14 cellular contexts compared by ENCODE assay signal in the genomic region with DNA sequence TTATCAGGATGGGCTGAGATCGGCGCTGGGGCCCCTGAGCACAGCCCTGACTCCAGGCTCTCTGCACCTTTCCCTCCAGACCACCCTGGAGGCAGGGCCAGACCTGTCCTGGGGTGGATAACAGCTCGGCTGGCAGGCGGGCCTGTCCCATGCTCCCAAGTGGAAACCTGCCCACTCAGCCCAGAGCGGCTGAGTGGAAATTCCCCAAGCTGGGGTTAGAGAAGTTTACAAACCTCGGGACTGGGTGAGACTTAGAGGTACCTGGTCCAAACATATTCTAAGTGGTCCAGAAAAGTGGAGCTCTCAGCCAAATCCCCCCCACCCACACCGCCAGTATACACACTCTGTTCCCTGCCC. TPM values are rescaled to one million over a fixed set of nuclear protein-coding genes. Genes with fewer than 3 reads are reported as not detected.
DNase-seq lines count a peak whose midpoint lies in the region; ATAC-seq, FAIRE-seq and TF ChIP-seq lines count a peak whose summit lies in the region.
"Had no signal": no experiment of that assay in that cellular context is flagged by ENCODE, and none has a peak within 500 bp of the region (broad histone marks: within the 10 kb centered on the region; RNA-seq: fewer than 3 reads in every experiment).

No MANE protein-coding gene starts in this region.

- no peaks in the 10 kb centered on the region for H3K9me3 Mint-ChIP-seq in stimulated activated memory B cell treated with anti-CD40 and anti-IgM and Interleukin-4, amounts not matched to agents 10 μg/mL and 1 μg/mL and 100 μg/mL, for 72 hours
- H3K9me3 Mint-ChIP-seq: memory B cell had no signal

- no peaks in the 10 kb centered on the region for H3K36me3 Mint-ChIP-seq in stimulated activated memory B cell treated with anti-CD40 and anti-IgM and Interleukin-4, amounts not matched to agents 10 μg/mL and 1 μg/mL and 100 μg/mL, for 72 hours
- H3K36me3 Mint-ChIP-seq: memory B cell had no signal

- peaks cover 38% of the 10 kb centered on the region for H3K27me3 Mint-ChIP-seq in stimulated activated memory B cell treated with anti-CD40 and anti-IgM and Interleukin-4, amounts not matched to agents 10 μg/mL and 1 μg/mL and 100 μg/mL, for 72 hours

- H3K27ac Mint-ChIP-seq in stimulated activated memory B cell treated with anti-CD40 and anti-IgM and Interleukin-4, amounts not matched to agents 10 μg/mL and 1 μg/mL and 100 μg/mL, for 72 hours, result peak overlapping the region; percentile 89
- H3K27ac Mint-ChIP-seq: memory B cell had no signal

- no peak for TF ChIP-seq POLR2A in gastroesophageal sphincter (IDR thresholded peaks at IDR 0.05)

- TF ChIP-seq CTCF in Panc1 (IDR thresholded peaks at IDR 0.05) (no peak), gastroesophageal sphincter (IDR thresholded peaks at IDR 0.05) (no peak)

- H3K27ac ChIP-seq in Panc1 (ENCODE audit: low read length) (no peak overlapping the region), gastroesophageal sphincter (peak overlapping the region in 3 of 4 donors; percentile 63 to 72 (median 64))

- peaks cover 58% of the 10 kb centered on the region for H3K4me1 Mint-ChIP-seq in stimulated activated memory B cell treated with anti-CD40 and anti-IgM and Interleukin-4, amounts not matched to agents 10 μg/mL and 1 μg/mL and 100 μg/mL, for 72 hours

- peak overlapping the region; percentile 48 for H3K4me3 Mint-ChIP-seq in stimulated activated memory B cell treated with anti-CD40 and anti-IgM and Interleukin-4, amounts not matched to agents 10 μg/mL and 1 μg/mL and 100 μg/mL, for 72 hours
- H3K4me3 Mint-ChIP-seq: memory B cell had no signal

- H3K4me1 ChIP-seq in Panc1 (ENCODE audit: control insufficient read depth, insufficient read depth, low read length), result no peaks in the 10 kb centered on the region
- H3K4me1 ChIP-seq in gastroesophageal sphincter, result peaks cover 0 to 61% (median 11%) of the 10 kb centered on the region in 3 donors

- POLR2A ChIA-PET in Panc1 (lab: Charles Lee), result no interaction called here

- ATAC-seq in Panc1 (peak; percentile 24; the same call in 1 of the 2 replicates), gastroesophageal sphincter (no peak), sciatic nerve (no peak)
- peak; percentile 14 for ATAC-seq in stimulated activated memory B cell treated with anti-CD40 and anti-IgM and Interleukin-4, amounts not matched to agents 10 μg/mL and 1 μg/mL and 100 μg/mL, for 72 hours

- CTCF ChIA-PET in Panc1 (lab: Charles Lee), result no interaction called here

- peak; percentile 18 for FAIRE-seq in GM19239 (lab: Jason Lieb, UNC)
- FAIRE-seq: H54 had no signal

- DNase-seq in GM19239 (ENCODE audit: insufficient read length, low spot score), result no peak
- DNase-seq in Panc1 (ENCODE audit: low read depth, low spot score), result no peak
- DNase-seq in NCI-H1105 treated with DMSO at 0.1 percent for 48 hours (lab: John Stamatoyannopoulos, UW), result no peak
- DNase-seq in NCI-H1694 treated with DMSO at 0.1 percent for 48 hours (lab: John Stamatoyannopoulos, UW), result no peak
- DNase-seq in sciatic nerve (ENCODE audit: low spot score), result no peak
- DNase-seq: amniotic stem cell, DMS 273 treated with DMSO at 0.1 percent for 48 hours, NCI-H1417 treated with DMSO at 0.1 percent for 48 hours, NCI-H526 treated with DMSO at 0.1 percent for 48 hours, substantia nigra had no signal

- no TSS peak for BruUV-seq in Panc1 (replicated peaks; lab: Mats Ljungman, UMichigan)

- H3K4me3 ChIP-seq in Panc1 (ENCODE audit: low read depth in 2 of 2, low read length in 2 of 2) (no peak overlapping the region), gastroesophageal sphincter (no peak overlapping the region)

- intact Hi-C loops in Panc1 (cut with micrococcal nuclease; ENCODE audit: unreplicated experiment) (no loop called here), sciatic nerve (cut with DNase I) (no loop called here)

- H3K27me3 ChIP-seq in Panc1 (ENCODE audit: control insufficient read depth, insufficient read depth, low read length) (peaks cover 7% of the 10 kb centered on the region), gastroesophageal sphincter (peaks cover 69% of the 10 kb centered on the region)

- no CpG with 5 or more reads among the region's 7 CpGs for WGBS in gastroesophageal sphincter (ENCODE audit: low coverage in 1 of 2), 2 donors

- no peaks in the 10 kb centered on the region for H3K9me3 ChIP-seq in Panc1 (ENCODE audit: control insufficient read depth, insufficient read depth, low read depth, low read length)
- H3K9me3 ChIP-seq in gastroesophageal sphincter, result no peaks in the 10 kb centered on the region

- in situ Hi-C loops in Panc1 (cut with HindIII; ENCODE audit: low pct_unique_long_range_greater_than_20kb, low sequenced_read_pairs), result no loop called here

- no peak for TF ChIP-seq EP300 in gastroesophageal sphincter (IDR thresholded peaks at IDR 0.05)

- H3K36me3 ChIP-seq in Panc1 (ENCODE audit: control insufficient read depth, insufficient read depth, low read length), result no peaks in the 10 kb centered on the region
- no peaks in the 10 kb centered on the region for H3K36me3 ChIP-seq in gastroesophageal sphincter

RNA-seq across cellular contexts. Expression of gene FXYD2, which starts 4.8 kb away (rescaled TPM):
- 0.39 TPM for total RNA-seq in Panc1 (2021; ENCODE audit: unreplicated experiment)
- polyA plus RNA-seq in Panc1 (2012; ENCODE audit: insufficient read length), result not detected
- total RNA-seq in gastroesophageal sphincter, result 1 to 10 TPM in 2 of 4 donors, under 1 TPM in 2; 0.50 to 3.0 (median 1.2) TPM
- 6.6 TPM for total RNA-seq in sciatic nerve

RNA-seq across cellular contexts. Expression of gene DSCAML1, which starts 32.3 kb away (rescaled TPM):
- total RNA-seq in Panc1 (2021; ENCODE audit: unreplicated experiment) (1.6 TPM), gastroesophageal sphincter (1 to 10 TPM in 1 of 4 donors, under 1 TPM in 3; 0.35 to 2.5 (median 0.73) TPM), sciatic nerve (4.2 TPM)
- 1.1 TPM for polyA plus RNA-seq in Panc1 (2012; ENCODE audit: insufficient read length)

RNA-seq across cellular contexts. Expression of gene FXYD6, which starts 47.1 kb away (rescaled TPM):
- 0.54 TPM for total RNA-seq in Panc1 (2021; ENCODE audit: unreplicated experiment)
- 0.16 TPM for polyA plus RNA-seq in Panc1 (2012; ENCODE audit: insufficient read length)
- 10 to 100 TPM; 28.6 to 76.7 (median 74.4) TPM for total RNA-seq in gastroesophageal sphincter
- total RNA-seq in sciatic nerve, result 141 TPM

Comparison
In these comparisons a context has a peak if more than half of its experiments do, and no peak if none do; other contexts are left out.
1. ATAC-seq: peak in Panc1 (single experiment) and stimulated activated memory B cell treated with anti-CD40 and anti-IgM and Interleukin-4, amounts not matched to agents 10 μg/mL and 1 μg/mL and 100 μg/mL, for 72 hours (single experiment); none in gastroesophageal sphincter (single experiment) and sciatic nerve (single experiment).
2. RNA of gene FXYD6, which starts 47.1 kb away (total RNA-seq): 141 TPM in sciatic nerve (single experiment) and 28.6 to 76.7 TPM in gastroesophageal sphincter; 0.54 TPM in Panc1 (single experiment); every median in the first group is over 10 times any median in the second.